In the genomic region with DNA sequence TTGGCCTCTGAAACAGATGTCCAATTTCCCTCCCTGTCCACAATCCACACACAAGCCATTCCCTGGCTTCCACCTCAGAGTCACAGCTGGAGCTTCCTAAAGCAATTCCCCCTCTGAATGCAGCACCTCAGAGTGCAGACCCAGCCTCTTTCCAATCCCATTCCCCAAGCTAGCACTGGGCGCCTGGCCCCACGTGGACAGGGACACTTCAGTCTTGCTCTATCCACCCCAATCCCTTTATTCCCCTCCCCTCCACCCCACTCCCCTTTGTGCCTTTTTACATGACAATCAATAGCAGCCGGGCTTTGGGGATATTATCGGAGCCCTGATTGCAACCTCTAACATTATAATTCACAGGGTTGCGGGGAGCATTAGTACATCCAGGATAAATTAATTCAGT, we compare ENCODE assay signal across 25 cellular contexts.
"Had no signal": no experiment of that assay in that cellular context is flagged by ENCODE, and none has a peak within 500 bp of the region (broad histone marks: within the 10 kb centered on the region; RNA-seq: fewer than 3 reads in every experiment).

No MANE protein-coding gene starts in this region.

- H2AFZ ChIP-seq: hepatocyte had no signal

- FAIRE-seq: islet of Langerhans, pancreas, small intestine, urothelium cell line had no signal

- H3K36me3 ChIP-seq: colonic mucosa, gastrocnemius medialis, heart left ventricle, left ventricle myocardium inferior, lower lobe of right lung, pancreas, right lobe of liver, thoracic aorta, tibial nerve, upper lobe of left lung had no signal

- H3K4me1 ChIP-seq: colonic mucosa, gastrocnemius medialis, heart left ventricle, left ventricle myocardium inferior, lower lobe of right lung, pancreas, right lobe of liver, tibial nerve, upper lobe of left lung had no signal

- H3K27ac ChIP-seq: colonic mucosa, epithelial cell of prostate, gastrocnemius medialis, heart left ventricle, hepatocyte, left ventricle myocardium inferior, lower lobe of right lung, pancreas, right lobe of liver, thoracic aorta, tibial nerve, upper lobe of left lung had no signal

- H3K9me3 ChIP-seq: colonic mucosa, gastrocnemius medialis, lower lobe of right lung, pancreas, right lobe of liver, thoracic aorta had no signal

- DNase-seq: colonic mucosa; effector CD8-positive, alpha-beta T cell; endodermal cell; foreskin fibroblast; gastrocnemius medialis; heart left ventricle; left cardiac atrium; left ventricle myocardium inferior; lower lobe of right lung; mucosa of descending colon; naive thymus-derived CD4-positive, alpha-beta T cell; occipital lobe; pancreas; right lobe of liver; small intestine; stimulated activated CD4-positive, alpha-beta T cell treated with anti-CD3 and anti-CD28 coated beads, Interleukin-15, amount 100 ng/mL, for 24 hours; stimulated activated CD4-positive, alpha-beta T cell treated with anti-CD3 and anti-CD28 coated beads, Interleukin-2, amount 100 ng/mL, for 48 hours; stimulated activated naive B cell treated with anti-CD40 and anti-IgM and Interleukin-4, amounts not matched to agents 10 μg/mL and 1 μg/mL and 100 μg/mL, for 72 hours; upper lobe of left lung had no signal

- H3K4me2 ChIP-seq: hepatocyte had no signal

- H3K79me2 ChIP-seq: hepatocyte had no signal

- H3K27me3 ChIP-seq: colonic mucosa, gastrocnemius medialis, hepatocyte, pancreas, right lobe of liver, tibial nerve, upper lobe of left lung had no signal

- H3K4me3 ChIP-seq: colonic mucosa, gastrocnemius medialis, heart left ventricle, hepatocyte, left ventricle myocardium inferior, lower lobe of right lung, mucosa of descending colon, pancreas, right lobe of liver, thoracic aorta, tibial nerve, upper lobe of left lung had no signal
